In the genomic region with DNA sequence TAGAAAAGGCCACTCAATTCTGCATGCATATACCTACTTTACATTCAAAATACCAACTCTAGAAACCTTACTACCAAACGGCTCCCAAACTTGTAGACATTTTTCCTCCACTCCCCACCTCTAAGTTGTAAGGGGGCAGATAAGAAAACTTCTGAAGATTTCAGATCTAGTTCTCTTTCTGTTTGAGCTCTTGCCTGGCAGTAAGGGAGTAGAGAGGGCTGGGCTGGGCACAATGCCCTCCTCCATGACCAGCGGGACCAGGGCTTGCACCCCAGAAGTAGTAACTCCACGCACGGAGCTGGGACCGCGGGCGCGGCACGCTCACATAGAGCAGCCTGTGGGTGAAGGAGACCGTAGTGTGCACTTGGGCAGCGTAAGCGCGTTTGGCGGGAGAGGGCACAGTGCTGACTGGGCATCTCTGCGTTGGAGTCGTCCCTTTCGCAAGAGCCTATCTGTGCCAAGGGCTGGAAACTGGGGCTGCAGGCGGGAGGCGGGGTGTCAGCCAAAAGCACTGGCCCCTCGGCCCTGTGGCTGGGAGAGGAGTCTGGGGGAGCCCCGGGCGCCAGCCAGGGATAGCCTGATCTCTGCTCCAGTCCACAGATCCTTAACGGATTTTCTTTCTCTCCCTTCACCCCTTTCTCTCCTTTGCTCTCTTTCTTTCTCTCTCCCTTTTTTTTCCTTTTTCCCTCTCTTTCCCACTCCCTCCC, we compare ENCODE assay signal across 10 cellular contexts. TPM values are rescaled to one million over a fixed set of nuclear protein-coding genes. Genes with fewer than 3 reads are reported as not detected.
A peak's percentile ranks its signal among the peaks of the same experiment; 100 is the strongest.
DNase-seq lines count a peak whose midpoint lies in the region; ATAC-seq and TF ChIP-seq lines count a peak whose summit lies in the region.
"Had no signal": no experiment of that assay in that cellular context is flagged by ENCODE, and none has a peak within 500 bp of the region (broad histone marks: within the 10 kb centered on the region; RNA-seq: fewer than 3 reads in every experiment).

No MANE protein-coding gene starts in this region.

- no peak for ATAC-seq in right cardiac atrium
- ATAC-seq in Right ventricle myocardium superior (ENCODE audit: poor library complexity): no peak
- peak; percentile 46 for ATAC-seq in upper lobe of right lung
- ATAC-seq: GM12878 had no signal

- H3K4ac ChIP-seq in mesenchymal stem cell (ENCODE audit: low read depth in 1 of 2, low read length in 2 of 2): no peak overlapping the region

- no peak overlapping the region for H3K14ac ChIP-seq in mesenchymal stem cell (ENCODE audit: low read length in 2 of 2)

- H2BK120ac ChIP-seq in mesenchymal stem cell (ENCODE audit: low read depth, low read length): no peak overlapping the region

- no peak overlapping the region for H3K4me2 ChIP-seq in mesenchymal stem cell (ENCODE audit: low read length, poor library complexity, severe bottlenecking)

- H2BK15ac ChIP-seq in mesenchymal stem cell (ENCODE audit: low read depth, poor library complexity, severe bottlenecking): no peak overlapping the region

- no peak overlapping the region for H2BK12ac ChIP-seq in mesenchymal stem cell (ENCODE audit: low read length in 2 of 2)

- no peak overlapping the region for H3K18ac ChIP-seq in mesenchymal stem cell (ENCODE audit: low read depth in 1 of 2, low read length in 2 of 2)

- TF ChIP-seq CTCF in upper lobe of right lung (IDR thresholded peaks at IDR 0.05): no peak

- DNase-seq in right cardiac atrium (peak in 2 of 3 donors; percentile 41 to 51), Right ventricle myocardium superior (no peak), NT2/D1 (ENCODE audit: low read depth, low spot score) (peak; percentile 50), upper lobe of right lung (peak; percentile 65), NCI-H1694 treated with DMSO at 0.1 percent for 48 hours (lab: John Stamatoyannopoulos, UW) (no peak), dedifferentiated amniotic fluid mesenchymal stem cell (ENCODE audit: extremely low spot score) (no peak), mesenchymal stem cell (no peak)
- DNase-seq: activated naive CD8-positive, alpha-beta T cell treated with anti-CD3 and anti-CD28 coated beads for 36 hours had no signal

- H3K4me3 ChIP-seq in right cardiac atrium (ENCODE audit: low read length): no peak overlapping the region
- H3K4me3 ChIP-seq in NT2/D1 (ENCODE audit: insufficient read length, low read depth): peak overlapping the region; percentile 67
- peak overlapping the region; percentile 80 for H3K4me3 ChIP-seq in iPS-20b (ENCODE audit: low read length)
- H3K4me3 ChIP-seq in upper lobe of right lung: no peak overlapping the region
- no peak overlapping the region for H3K4me3 ChIP-seq in mesenchymal stem cell (ENCODE audit: insufficient read depth in 1 of 2, low read depth in 1 of 2, low read length in 2 of 2)
- H3K4me3 ChIP-seq: GM12878 had no signal

- H3K36me3 ChIP-seq in NT2/D1 (ENCODE audit: insufficient read depth, insufficient read length, low read length) (no peaks in the 10 kb centered on the region), iPS-20b (ENCODE audit: insufficient read depth, low read depth, low read length) (no peaks in the 10 kb centered on the region; the same call in 1 of the 2 replicates), upper lobe of right lung (no peaks in the 10 kb centered on the region), mesenchymal stem cell (ENCODE audit: control insufficient read depth in 1 of 2, insufficient read depth in 2 of 2, low read depth in 1 of 2, low read length in 2 of 2) (no peaks in the 10 kb centered on the region)

- H4K91ac ChIP-seq in mesenchymal stem cell (ENCODE audit: low read length): no peak overlapping the region

- no peak overlapping the region for H2AK5ac ChIP-seq in mesenchymal stem cell (ENCODE audit: low read length, severe bottlenecking)

- no peak overlapping the region for H2BK5ac ChIP-seq in mesenchymal stem cell (ENCODE audit: low read depth, low read length, poor library complexity, severe bottlenecking)

- H3K23ac ChIP-seq in mesenchymal stem cell (ENCODE audit: low read length in 2 of 2): no peak overlapping the region

- H3K27me3 ChIP-seq in right cardiac atrium (ENCODE audit: control insufficient read depth, insufficient read depth): peaks cover 4% of the 10 kb centered on the region
- peaks cover 30% of the 10 kb centered on the region for H3K27me3 ChIP-seq in NT2/D1 (ENCODE audit: insufficient read depth, insufficient read length)
- H3K27me3 ChIP-seq in iPS-20b (ENCODE audit: insufficient read depth, low read length): peaks cover 36% of the 10 kb centered on the region
- H3K27me3 ChIP-seq in upper lobe of right lung: peaks cover 44% of the 10 kb centered on the region
- peaks cover 33 to 46% of the 10 kb centered on the region in 2 experiments for H3K27me3 ChIP-seq in mesenchymal stem cell (ENCODE audit: control insufficient read depth in 1 of 2, insufficient read depth in 1 of 2, low read length in 2 of 2)

- H4K8ac ChIP-seq in mesenchymal stem cell (ENCODE audit: low read length): no peak overlapping the region

- H3K79me1 ChIP-seq in mesenchymal stem cell (replicated peaks; ENCODE audit: low read length, poor library complexity, severe bottlenecking): no peaks in the 10 kb centered on the region

- H3K9me3 ChIP-seq in right cardiac atrium (ENCODE audit: control insufficient read depth, low read length): no peaks in the 10 kb centered on the region
- H3K9me3 ChIP-seq in NT2/D1 (ENCODE audit: insufficient read depth, low read length): peaks cover 7% of the 10 kb centered on the region
- H3K9me3 ChIP-seq in iPS-20b (ENCODE audit: insufficient read depth, low read depth, low read length): peaks cover 14% of the 10 kb centered on the region
- no peaks in the 10 kb centered on the region for H3K9me3 ChIP-seq in upper lobe of right lung
- peaks cover 13% of the 10 kb centered on the region for H3K9me3 ChIP-seq in mesenchymal stem cell (ENCODE audit: control insufficient read depth, low read length)

- H3K27ac ChIP-seq in right cardiac atrium (ENCODE audit: low read length) (no peak overlapping the region), iPS-20b (ENCODE audit: low read length) (no peak overlapping the region), upper lobe of right lung (no peak overlapping the region), mesenchymal stem cell (ENCODE audit: low read length, poor library complexity, severe bottlenecking) (no peak overlapping the region)

- H2AFZ ChIP-seq in mesenchymal stem cell (ENCODE audit: low read depth, low read length): no peak overlapping the region

- H3K9ac ChIP-seq in NT2/D1 (ENCODE audit: insufficient read length, low read depth) (peak overlapping the region; percentile 76), iPS-20b (ENCODE audit: low read depth, low read length) (peak overlapping the region; percentile 57; the same call in 1 of the 2 replicates), mesenchymal stem cell (ENCODE audit: low read length) (no peak overlapping the region)

- intact Hi-C loops in right cardiac atrium (cut with DNase I) (no loop called here), Right ventricle myocardium superior (cut with DNase I) (no loop called here), upper lobe of right lung (cut with DNase I) (no loop called here)

- 2% methylated on average over 23 of the region's 23 CpGs for WGBS in right cardiac atrium
- WGBS in mesenchymal stem cell: 5% methylated on average over 18 of the region's 23 CpGs

- H3K4me1 ChIP-seq in right cardiac atrium (ENCODE audit: control insufficient read depth, insufficient read depth, low read length) (no peaks in the 10 kb centered on the region), NT2/D1 (ENCODE audit: insufficient read depth, insufficient read length) (peaks cover 3% of the 10 kb centered on the region), iPS-20b (ENCODE audit: insufficient read depth, low read length) (peaks cover 16% of the 10 kb centered on the region; the same call in 1 of the 2 replicates), upper lobe of right lung (no peaks in the 10 kb centered on the region), mesenchymal stem cell (ENCODE audit: control insufficient read depth, insufficient read depth, low read depth, low read length) (peaks cover 6% of the 10 kb centered on the region)

RNA-seq across cellular contexts. Expression of gene PHACTR1, which starts 32.4 kb away (rescaled TPM):
- total RNA-seq in right cardiac atrium (10 to 100 TPM; 24.8 to 29.4 (median 26.4) TPM), Right ventricle myocardium superior (114 TPM), upper lobe of right lung (72.8 TPM)
- 7.3 TPM for polyA plus RNA-seq in right cardiac atrium
- polyA plus RNA-seq in mesenchymal stem cell (2013, experiment 1 of 2): 7.1 TPM
- polyA plus RNA-seq in mesenchymal stem cell (2013, experiment 2 of 2): 7.5 TPM

Comparison
In these comparisons a context has a peak if more than half of its experiments do, and no peak if none do; other contexts are left out.
1. DNase-seq: peak in right cardiac atrium (2 of 3), NT2/D1 (single experiment) and upper lobe of right lung (single experiment); none in Right ventricle myocardium superior (single experiment), NCI-H1694 treated with DMSO at 0.1 percent for 48 hours (single experiment), dedifferentiated amniotic fluid mesenchymal stem cell (single experiment) and mesenchymal stem cell (single experiment).
2. H3K4me3 ChIP-seq: peak in NT2/D1 (single experiment) and iPS-20b (single experiment); none in right cardiac atrium (single experiment), upper lobe of right lung (single experiment) and mesenchymal stem cell (0 of 2).